Comparison of ENCODE assay signal across 9 cellular contexts in genomic region chr5:156475831-156476551, GRCh38.
DNase-seq lines count a peak whose midpoint lies in the region; ATAC-seq, FAIRE-seq and TF ChIP-seq lines count a peak whose summit lies in the region.
"Had no signal": no experiment of that assay in that cellular context is flagged by ENCODE, and none has a peak within 500 bp of the region (broad histone marks: within the 10 kb centered on the region; RNA-seq: fewer than 3 reads in every experiment).

No MANE protein-coding gene starts in this region.

- 54 to 67% methylated on average over 4 of the region's 4 CpGs for WGBS in pancreas, 2 donors

- CTCF ChIA-PET in RWPE1 (lab: Yijun Ruan, JAX), result interaction anchor here (0.6 to 0.7 kb wide), 2 partner anchors 9 to 1343 kb away, joined by 3 read pairs; no protein-coding TSS in a partner anchor

- POLR2A ChIA-PET in RWPE1 (lab: Yijun Ruan, JAX; ENCODE audit: low non-redundant PET), result no interaction called here

- ATAC-seq in pancreas (peak in 3 of 4 donors; percentile 59 to 80 (median 70)), HG03097 (IDR thresholded peaks at IDR 0.05; ENCODE audit: low FRiP score, unreplicated experiment) (no peak), GM21381 (IDR thresholded peaks at IDR 0.05; ENCODE audit: unreplicated experiment) (no peak)

- no peak overlapping the region for H3K4me3 ChIP-seq in pancreas
- H3K4me3 ChIP-seq: PC-9 had no signal

- intact Hi-C loops in pancreas (cut with DNase I), result no loop called here

- TF ChIP-seq CTCF in RWPE1 (conservative IDR thresholded peaks at IDR 0.05; ENCODE audit: low read depth) (no peak), pancreas (IDR thresholded peaks at IDR 0.05) (no peak)

- no peaks in the 10 kb centered on the region for H3K9me3 ChIP-seq in pancreas

- DNase-seq in Ammon's horn (ENCODE audit: low spot score) (peak; percentile 40), RWPE1 (ENCODE audit: low spot score) (peak; percentile 70), foreskin melanocyte (peak; percentile 71), pancreas (no peak), T-helper 1 cell (no peak), NCI-H146 treated with DMSO at 0.1 percent for 48 hours (lab: John Stamatoyannopoulos, UW; ENCODE audit: unreplicated experiment) (no peak)
- DNase-seq: PC-9 had no signal

- H3K36me3 ChIP-seq in pancreas, result no peaks in the 10 kb centered on the region

- no peaks in the 10 kb centered on the region for H3K4me1 ChIP-seq in pancreas

- no peak for FAIRE-seq in pancreas (lab: Jason Lieb, UNC)

- H3K27ac ChIP-seq in RWPE1 (no peak overlapping the region), pancreas (no peak overlapping the region)
- H3K27ac ChIP-seq: PC-9 had no signal

- no peaks in the 10 kb centered on the region for H3K27me3 ChIP-seq in pancreas

Comparison
In these comparisons a context has a peak if more than half of its experiments do, and no peak if none do; other contexts are left out.
1. DNase-seq: peak in Ammon's horn (single experiment), RWPE1 (single experiment) and foreskin melanocyte (single experiment); none in pancreas (0 of 6), T-helper 1 cell (0 of 5) and NCI-H146 treated with DMSO at 0.1 percent for 48 hours (single experiment).
2. ATAC-seq: peak in pancreas (3 of 4); none in HG03097 (single experiment) and GM21381 (single experiment).